ENCODE assay signal across 17 cellular contexts in the genomic region with DNA sequence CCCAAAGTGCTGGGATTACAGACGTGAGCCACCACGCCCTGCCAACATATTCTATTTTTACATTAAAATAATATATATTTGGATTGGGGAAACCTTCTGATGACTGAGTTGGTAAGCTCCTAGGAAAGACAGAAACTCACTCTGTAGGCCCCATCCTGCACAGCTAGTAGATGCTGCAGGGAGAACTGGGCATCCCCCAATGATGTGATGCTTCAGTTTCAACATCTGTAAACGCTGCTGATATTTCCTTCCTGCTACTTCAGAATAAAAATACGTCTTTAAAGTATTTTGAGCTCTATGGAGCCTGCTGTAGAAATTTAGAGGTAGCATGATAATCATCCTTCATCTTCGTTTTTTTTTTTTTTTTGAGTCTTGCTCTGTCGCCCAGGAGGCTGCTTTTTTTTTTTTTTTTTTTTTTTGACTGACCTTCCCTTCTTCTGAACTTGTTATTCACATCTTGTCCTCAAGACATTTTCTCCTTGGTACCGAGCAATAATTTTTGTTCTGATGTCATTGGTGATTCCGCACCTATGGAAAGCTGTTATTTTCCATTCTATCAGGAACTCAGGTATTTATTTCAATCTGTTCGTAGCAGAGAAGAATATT. TPM values are rescaled to one million over a fixed set of nuclear protein-coding genes. Genes with fewer than 3 reads are reported as not detected.
DNase-seq lines count a peak whose midpoint lies in the region; ATAC-seq and TF ChIP-seq lines count a peak whose summit lies in the region.
"Had no signal": no experiment of that assay in that cellular context is flagged by ENCODE, and none has a peak within 500 bp of the region (broad histone marks: within the 10 kb centered on the region; RNA-seq: fewer than 3 reads in every experiment).

No MANE protein-coding gene starts in this region.

- H3K27me3 ChIP-seq in GM06990 (replicated peaks; ENCODE audit: control insufficient read depth, insufficient read depth, low read length) (no peaks in the 10 kb centered on the region), OCI-LY3 (ENCODE audit: low read depth, low read length) (no peaks in the 10 kb centered on the region)
- H3K27me3 ChIP-seq: vagina had no signal

- H3K36me3 ChIP-seq in GM06990 (ENCODE audit: control insufficient read depth, insufficient read depth, low read length) (no peaks in the 10 kb centered on the region), OCI-LY3 (replicated peaks; ENCODE audit: low read depth, low read length) (peaks cover 21% of the 10 kb centered on the region)
- H3K36me3 ChIP-seq: vagina had no signal

- H3K4me3 ChIP-seq in GM06990 (replicated peaks; ENCODE audit: low read depth, low read length) (peak overlapping the region; percentile 26; the same call in 1 of the 2 replicates), OCI-LY3 (ENCODE audit: low read length) (peak overlapping the region; percentile 46)
- H3K4me3 ChIP-seq: vagina had no signal

- H3K4me1 ChIP-seq in OCI-LY3 (ENCODE audit: low read length): peaks cover 92% of the 10 kb centered on the region
- H3K4me1 ChIP-seq: vagina had no signal

- H3K9ac ChIP-seq in OCI-LY3 (ENCODE audit: low read length): peak overlapping the region; percentile 48

- peak overlapping the region; percentile 99 for H3K27ac Mint-ChIP-seq in activated CD4-positive, alpha-beta T cell treated with anti-CD3 and anti-CD28 coated beads, Interleukin-2, amount 10 ng/mL, durations not matched to agents 24 days and 14 days
- no peak overlapping the region for H3K27ac Mint-ChIP-seq in central memory CD8-positive, alpha-beta T cell (ENCODE audit: low read depth)
- H3K27ac Mint-ChIP-seq: brain, nephron progenitor cell had no signal

- peaks cover 18% of the 10 kb centered on the region for H3K9me3 ChIP-seq in OCI-LY3 (ENCODE audit: insufficient read depth, low read length)
- H3K9me3 ChIP-seq: vagina had no signal

- no peak overlapping the region for H2AFZ ChIP-seq in OCI-LY3 (ENCODE audit: low read depth, low read length)

- DNase-seq in activated CD4-positive, alpha-beta T cell treated with anti-CD3 and anti-CD28 coated beads, Interleukin-2, amount 10 ng/mL, durations not matched to agents 24 days and 14 days: no peak
- no peak for DNase-seq in activated CD4-positive, alpha-beta T cell treated with anti-CD3 and anti-CD28 coated beads, Interleukin-2, amount 50 U/mL, for 1 hour
- DNase-seq in GM06990 (ENCODE audit: extremely low read depth, insufficient read length) (peak; percentile 67), GM13976 (ENCODE audit: low spot score) (no peak), GM13977 (ENCODE audit: low spot score) (no peak), DMS 273 (lab: John Stamatoyannopoulos, UW; ENCODE audit: unreplicated experiment) (no peak)
- no peak for DNase-seq in central memory CD8-positive, alpha-beta T cell (ENCODE audit: low spot score in 2 of 2)
- DNase-seq: activated CD4-positive, alpha-beta T cell treated with anti-CD3 and anti-CD28 coated beads for 4 hours; activated gamma-delta T cell; EL; NCI-H146; nephron progenitor cell; stimulated activated CD4-positive, alpha-beta T cell treated with anti-CD3 and anti-CD28 coated beads, Interleukin-12 subunit alpha, Interleukin-12 subunit beta, amount 100 ng/mL, for 4 hours; T-helper 9 cell had no signal

- in situ Hi-C loops in GM13976 (cut with MboI; ENCODE audit: low sequenced_read_pairs, unreplicated experiment): no loop called here
- in situ Hi-C loops in GM13977 (cut with MboI; ENCODE audit: low pct_unique_long_range_greater_than_20kb, low sequenced_read_pairs, unreplicated experiment): no loop called here

- TF ChIP-seq CTCF in GM06990 (IDR thresholded peaks at IDR 0.05; ENCODE audit: insufficient read depth, low read length, poor library complexity, severe bottlenecking) (no peak), OCI-LY3 (IDR thresholded peaks at IDR 0.05; ENCODE audit: low read depth, low read length) (no peak), GM13976 (IDR thresholded peaks at IDR 0.05; ENCODE audit: borderline replicate concordance, control extremely low read depth, extremely low read depth, insufficient read depth, missing control alignments) (no peak), GM13977 (IDR thresholded peaks at IDR 0.05; ENCODE audit: extremely low read depth, insufficient read depth, missing control alignments) (no peak)

- H3K27ac ChIP-seq in OCI-LY3 (ENCODE audit: low read length): peak overlapping the region; percentile 96
- H3K27ac ChIP-seq: vagina had no signal

- H3K9me3 Mint-ChIP-seq in activated CD4-positive, alpha-beta T cell treated with anti-CD3 and anti-CD28 coated beads, Interleukin-2, amount 10 ng/mL, durations not matched to agents 24 days and 14 days: peaks cover 37% of the 10 kb centered on the region
- peaks cover 12% of the 10 kb centered on the region for H3K9me3 Mint-ChIP-seq in central memory CD8-positive, alpha-beta T cell

- H3K4me2 ChIP-seq in OCI-LY3 (ENCODE audit: low read length): peak overlapping the region; percentile 67

- peak overlapping the region; percentile 75 for H3K4me3 Mint-ChIP-seq in activated CD4-positive, alpha-beta T cell treated with anti-CD3 and anti-CD28 coated beads, Interleukin-2, amount 10 ng/mL, durations not matched to agents 24 days and 14 days
- no peak overlapping the region for H3K4me3 Mint-ChIP-seq in central memory CD8-positive, alpha-beta T cell
- H3K4me3 Mint-ChIP-seq: brain, nephron progenitor cell had no signal

- no peaks in the 10 kb centered on the region for H3K79me2 ChIP-seq in OCI-LY3 (ENCODE audit: low read length)

- peaks cover 40% of the 10 kb centered on the region for H3K36me3 Mint-ChIP-seq in activated CD4-positive, alpha-beta T cell treated with anti-CD3 and anti-CD28 coated beads, Interleukin-2, amount 10 ng/mL, durations not matched to agents 24 days and 14 days (ENCODE audit: low read depth)
- no peaks in the 10 kb centered on the region for H3K36me3 Mint-ChIP-seq in central memory CD8-positive, alpha-beta T cell (ENCODE audit: insufficient read depth)

- peaks cover 50% of the 10 kb centered on the region for H3K4me1 Mint-ChIP-seq in activated CD4-positive, alpha-beta T cell treated with anti-CD3 and anti-CD28 coated beads, Interleukin-2, amount 10 ng/mL, durations not matched to agents 24 days and 14 days
- H3K4me1 Mint-ChIP-seq in central memory CD8-positive, alpha-beta T cell: peaks cover 12% of the 10 kb centered on the region
- H3K4me1 Mint-ChIP-seq: nephron progenitor cell had no signal

- ATAC-seq in central memory CD8-positive, alpha-beta T cell (replicated peaks; ENCODE audit: extremely low read depth, poor library complexity, severe bottlenecking): peak; percentile 40

- no peaks in the 10 kb centered on the region for H4K20me1 ChIP-seq in OCI-LY3 (ENCODE audit: insufficient read depth, low read length)

- no peaks in the 10 kb centered on the region for H3K27me3 Mint-ChIP-seq in activated CD4-positive, alpha-beta T cell treated with anti-CD3 and anti-CD28 coated beads, Interleukin-2, amount 10 ng/mL, durations not matched to agents 24 days and 14 days
- peaks cover 28% of the 10 kb centered on the region for H3K27me3 Mint-ChIP-seq in central memory CD8-positive, alpha-beta T cell

- intact Hi-C loops in activated CD4-positive, alpha-beta T cell treated with anti-CD3 and anti-CD28 coated beads, Interleukin-2, amount 10 ng/mL, durations not matched to agents 24 days and 14 days (cut with micrococcal nuclease): loop anchor here (2.0 to 5.0 kb wide), 2 partner anchors 51 to 207 kb away; no protein-coding TSS in a partner anchor

RNA-seq across cellular contexts. Expression of a gene that starts 21.8 kb away (rescaled TPM):
- total RNA-seq in activated CD4-positive, alpha-beta T cell treated with anti-CD3 and anti-CD28 coated beads, Interleukin-2, amount 10 ng/mL, durations not matched to agents 24 days and 14 days: 18.1 and 18.3 TPM in 2 replicates

RNA-seq across cellular contexts. Expression of a gene that starts 52.8 kb away (rescaled TPM):
- total RNA-seq in activated CD4-positive, alpha-beta T cell treated with anti-CD3 and anti-CD28 coated beads, Interleukin-2, amount 10 ng/mL, durations not matched to agents 24 days and 14 days: 27.7 and 29.1 TPM in 2 replicates
